19 cellular contexts compared by ENCODE assay signal in genomic region chr4:1567808-1568581, GRCh38.
DNase-seq lines count a peak whose midpoint lies in the region; ATAC-seq, FAIRE-seq and TF ChIP-seq lines count a peak whose summit lies in the region.
"Had no signal": no experiment of that assay in that cellular context is flagged by ENCODE, and none has a peak within 500 bp of the region (broad histone marks: within the 10 kb centered on the region; RNA-seq: fewer than 3 reads in every experiment).

No MANE protein-coding gene starts in this region.

- H4K91ac ChIP-seq in mesenchymal stem cell (ENCODE audit: low read length): no peak overlapping the region

- H2BK5ac ChIP-seq in mesenchymal stem cell (ENCODE audit: low read depth, low read length, poor library complexity, severe bottlenecking): no peak overlapping the region

- no peak for TF ChIP-seq EP300 in A549 (IDR thresholded peaks at IDR 0.05)

- H2BK15ac ChIP-seq in mesenchymal stem cell (ENCODE audit: low read depth, poor library complexity, severe bottlenecking): no peak overlapping the region

- no peak overlapping the region for H3K27ac Mint-ChIP-seq in WTC11
- H3K27ac Mint-ChIP-seq: activated CD4-positive, alpha-beta T cell treated with anti-CD3 and anti-CD28 coated beads, Interleukin-2, amount 10 ng/mL, durations not matched to agents 24 days and 14 days; naive B cell had no signal

- no peak overlapping the region for H2BK12ac ChIP-seq in mesenchymal stem cell (ENCODE audit: low read length in 2 of 2)

- H2BK120ac ChIP-seq in mesenchymal stem cell (ENCODE audit: low read depth, low read length): peak overlapping the region; percentile 19

- no peak for TF ChIP-seq POLR2A in A549 (IDR thresholded peaks at IDR 0.05; ENCODE audit: low read length)

- H3K27me3 Mint-ChIP-seq in WTC11 (ENCODE audit: low read depth): peaks cover 3% of the 10 kb centered on the region
- H3K27me3 Mint-ChIP-seq: activated CD4-positive, alpha-beta T cell treated with anti-CD3 and anti-CD28 coated beads, Interleukin-2, amount 10 ng/mL, durations not matched to agents 24 days and 14 days had no signal

- H3K4me1 Mint-ChIP-seq in WTC11: peaks cover 29% of the 10 kb centered on the region

- H3K4ac ChIP-seq in mesenchymal stem cell (ENCODE audit: low read depth in 1 of 2, low read length in 2 of 2): no peak overlapping the region

- CTCF ChIA-PET in A549 (lab: Yijun Ruan, JAX): interaction anchor here (1.3 to 1.8 kb wide), 2 partner anchors 19 to 212 kb away, joined by 3 to 6 read pairs; no protein-coding TSS in a partner anchor
- CTCF ChIA-PET in WTC11 (lab: Charles Lee): interaction anchor here (1.0 to 2.8 kb wide), 5 partner anchors 10 to 200 kb away, joined by 3 to 15 read pairs (median 4); no protein-coding TSS in a partner anchor

- no peak for TF ChIP-seq RAD21 in A549 (conservative IDR thresholded peaks at IDR 0.05 in 1 of 2, IDR thresholded peaks at IDR 0.05 in 1 of 2)

- 60% methylated on average over 25 of the region's 42 CpGs for WGBS in A549 (ENCODE audit: missing lambda C conversion rate)
- WGBS in mesenchymal stem cell: 75% methylated on average over 39 of the region's 42 CpGs

- H3K23ac ChIP-seq in mesenchymal stem cell (ENCODE audit: low read length in 2 of 2): no peak overlapping the region

- H3K4me3 ChIP-seq in A549: no peak overlapping the region
- H3K4me3 ChIP-seq in mesenchymal stem cell (ENCODE audit: insufficient read depth in 1 of 2, low read depth in 1 of 2, low read length in 2 of 2): no peak overlapping the region
- H3K4me3 ChIP-seq: cardiac muscle cell had no signal

- no peak for TF ChIP-seq CTCF in A549 (IDR thresholded peaks at IDR 0.05)
- TF ChIP-seq CTCF in GM12872 (IDR thresholded peaks at IDR 0.05; ENCODE audit: insufficient read depth, low read depth, low read length): 0 out of 3 replicates have a peak, but pooled peaks have one; percentile 16
- TF ChIP-seq CTCF in WTC11 (IDR thresholded peaks at IDR 0.05): no peak

- H3K9ac ChIP-seq in mesenchymal stem cell (ENCODE audit: low read length): no peak overlapping the region

- H2AFZ ChIP-seq in mesenchymal stem cell (ENCODE audit: low read depth, low read length): no peak overlapping the region

- H3K18ac ChIP-seq in mesenchymal stem cell (ENCODE audit: low read depth in 1 of 2, low read length in 2 of 2): no peak overlapping the region

- peaks cover 25 to 65% of the 10 kb centered on the region in 2 experiments for H3K27me3 ChIP-seq in mesenchymal stem cell (ENCODE audit: control insufficient read depth in 1 of 2, insufficient read depth in 1 of 2, low read length in 2 of 2)
- H3K27me3 ChIP-seq: cardiac muscle cell had no signal

- H2AK5ac ChIP-seq in mesenchymal stem cell (ENCODE audit: low read length, severe bottlenecking): no peak overlapping the region

- H3K4me2 ChIP-seq in A549: no peak overlapping the region
- H3K4me2 ChIP-seq in mesenchymal stem cell (ENCODE audit: low read length, poor library complexity, severe bottlenecking): no peak overlapping the region

- H3K9me3 ChIP-seq in A549 (no peaks in the 10 kb centered on the region), mesenchymal stem cell (ENCODE audit: control insufficient read depth, low read length) (no peaks in the 10 kb centered on the region)
- H3K9me3 ChIP-seq: left lung had no signal

- no peak for FAIRE-seq in A549 (lab: Jason Lieb, UNC)

- H3K9me3 Mint-ChIP-seq in WTC11: no peaks in the 10 kb centered on the region
- H3K9me3 Mint-ChIP-seq: activated CD4-positive, alpha-beta T cell treated with anti-CD3 and anti-CD28 coated beads, Interleukin-2, amount 10 ng/mL, durations not matched to agents 24 days and 14 days; activated T-cell treated with anti-CD3 and anti-CD28 coated beads, Interleukin-2, amount 50 U/mL, for 4 hours had no signal

- no peak overlapping the region for H3K4me3 Mint-ChIP-seq in WTC11
- H3K4me3 Mint-ChIP-seq: activated CD4-positive, alpha-beta T cell treated with anti-CD3 and anti-CD28 coated beads, Interleukin-2, amount 10 ng/mL, durations not matched to agents 24 days and 14 days; activated T-cell treated with anti-CD3 and anti-CD28 coated beads, Interleukin-2, amount 50 U/mL, for 4 hours; naive B cell had no signal

- H3K4me1 ChIP-seq in A549: peaks cover 4% of the 10 kb centered on the region; the same call in 1 of the 3 replicates
- H3K4me1 ChIP-seq in mesenchymal stem cell (ENCODE audit: control insufficient read depth, insufficient read depth, low read depth, low read length): no peaks in the 10 kb centered on the region
- H3K4me1 ChIP-seq: left lung had no signal

- no peak for DNase-seq in A549 (ENCODE audit: low read depth in 1 of 2, low spot score in 1 of 2)
- peak; percentile 35 for DNase-seq in WTC11 (ENCODE audit: low spot score)
- DNase-seq in mesenchymal stem cell: no peak
- DNase-seq in iPS-NIHi7 (ENCODE audit: extremely low spot score): no peak
- DNase-seq in HUDEP-2 (lab: John Stamatoyannopoulos, UW; ENCODE audit: unreplicated experiment in 76 of 76): no peak
- DNase-seq: activated CD4-positive, alpha-beta T cell treated with anti-CD3 and anti-CD28 coated beads, Interleukin-2, amount 10 ng/mL, durations not matched to agents 24 days and 14 days; activated T-cell treated with anti-CD3 and anti-CD28 coated beads, Interleukin-2, amount 50 U/mL, for 4 hours; AML-193; effector CD4-positive, alpha-beta T cell; KBM-7; naive B cell; NCI-H1092 treated with DMSO at 0.1 percent for 48 hours; NCI-H2171 treated with DMSO at 0.1 percent for 48 hours; T-helper 9 cell had no signal

- H3K36me3 Mint-ChIP-seq in WTC11: no peaks in the 10 kb centered on the region

- no peak overlapping the region for H3K14ac ChIP-seq in mesenchymal stem cell (ENCODE audit: low read length in 2 of 2)

- no peaks in the 10 kb centered on the region for H3K79me1 ChIP-seq in mesenchymal stem cell (replicated peaks; ENCODE audit: low read length, poor library complexity, severe bottlenecking)

- ATAC-seq in A549 (no peak), WTC11 (no peak), HG03469 (IDR thresholded peaks at IDR 0.05; ENCODE audit: unreplicated experiment) (no peak), HG03280 (IDR thresholded peaks at IDR 0.05; ENCODE audit: unreplicated experiment) (no peak)
- ATAC-seq: activated T-cell treated with anti-CD3 and anti-CD28 coated beads, Interleukin-2, amount 50 U/mL, for 4 hours; left lung had no signal

- H3K36me3 ChIP-seq in mesenchymal stem cell (ENCODE audit: control insufficient read depth in 1 of 2, insufficient read depth in 2 of 2, low read depth in 1 of 2, low read length in 2 of 2): no peaks in the 10 kb centered on the region
- H3K36me3 ChIP-seq: cardiac muscle cell, left lung had no signal

- POLR2A ChIA-PET in A549 (lab: Yijun Ruan, JAX): no interaction called here
- POLR2A ChIA-PET in WTC11 (lab: Charles Lee): interaction anchor here (0.5 kb wide), 1 partner anchor 10 kb away, joined by 3 read pairs; no protein-coding TSS in a partner anchor

- H3K27ac ChIP-seq in A549 (no peak overlapping the region), mesenchymal stem cell (ENCODE audit: low read length, poor library complexity, severe bottlenecking) (no peak overlapping the region)
- H3K27ac ChIP-seq: cardiac muscle cell had no signal

- no peak overlapping the region for H4K8ac ChIP-seq in mesenchymal stem cell (ENCODE audit: low read length)

TF ChIP-seq in A549, 52 proteins besides CTCF, POLR2A, EP300 and RAD21:
- TF ChIP-seq RNF2 (IDR thresholded peaks at IDR 0.05; ENCODE audit: borderline replicate concordance, low read depth) (no peak), KDM1A (IDR thresholded peaks at IDR 0.05; ENCODE audit: low read depth) (0 out of 2 replicates have a peak, but pooled peaks have one; percentile 20), SREBF2 (IDR thresholded peaks at IDR 0.05) (no peak)

TF ChIP-seq in WTC11, 78 proteins besides CTCF, POLR2A, EP300 and RAD21:
- peak; percentile 70; the same call in 1 of the 2 replicates for TF ChIP-seq GTF2I (CRISPR knock-in tag; conservative IDR thresholded peaks at IDR 0.05)
- no peak for TF ChIP-seq ZNF512 (CRISPR knock-in tag; IDR thresholded peaks at IDR 0.05; ENCODE audit: borderline replicate concordance)
- TF ChIP-seq TCF7 (CRISPR knock-in tag; IDR thresholded peaks at IDR 0.05; ENCODE audit: low read depth): no peak
- no peak for TF ChIP-seq HMGA2 (CRISPR knock-in tag; IDR thresholded peaks at IDR 0.05)
- no peak for TF ChIP-seq IRF1 (CRISPR knock-in tag; IDR thresholded peaks at IDR 0.05)
- TF ChIP-seq SOX15 (CRISPR knock-in tag; IDR thresholded peaks at IDR 0.05): no peak
